27 cellular contexts compared by ENCODE assay signal in genomic region chr10:73206385-73206784, GRCh38.
"Had no signal": no experiment of that assay in that cellular context is flagged by ENCODE, and none has a peak within 500 bp of the region (broad histone marks: within the 10 kb centered on the region; RNA-seq: fewer than 3 reads in every experiment).

No MANE protein-coding gene starts in this region.

- H3K27ac Mint-ChIP-seq: nephron; neural progenitor cell; progenitor cell of endocrine pancreas; stimulated activated effector memory CD8-positive, alpha-beta T cell treated with anti-CD3 and anti-CD28 coated beads, Interleukin-12 subunit alpha, Interleukin-12 subunit beta, amount 100 ng/mL, for 72 hours; stimulated activated naive B cell treated with anti-CD40 and anti-IgM and Interleukin-4, amounts not matched to agents 10 μg/mL and 1 μg/mL and 100 μg/mL, for 72 hours; stimulated activated naive CD8-positive, alpha-beta T cell treated with anti-CD3 and anti-CD28 coated beads, Interleukin-15, Interleukin-2, amounts not matched to agents 100 ng/mL and 50 ng/mL, for 24 hours had no signal

- H3K4me1 Mint-ChIP-seq: nephron; neural progenitor cell; stimulated activated effector memory CD8-positive, alpha-beta T cell treated with anti-CD3 and anti-CD28 coated beads, Interleukin-12 subunit alpha, Interleukin-12 subunit beta, amount 100 ng/mL, for 72 hours had no signal

- H3K9me3 Mint-ChIP-seq: stimulated activated effector memory CD8-positive, alpha-beta T cell treated with anti-CD3 and anti-CD28 coated beads, Interleukin-12 subunit alpha, Interleukin-12 subunit beta, amount 100 ng/mL, for 72 hours had no signal

- H3K4me3 Mint-ChIP-seq: nephron; neural progenitor cell; stimulated activated effector memory CD8-positive, alpha-beta T cell treated with anti-CD3 and anti-CD28 coated beads, Interleukin-12 subunit alpha, Interleukin-12 subunit beta, amount 100 ng/mL, for 72 hours; stimulated activated naive B cell treated with anti-CD40 and anti-IgM and Interleukin-4, amounts not matched to agents 10 μg/mL and 1 μg/mL and 100 μg/mL, for 72 hours; stimulated activated naive CD8-positive, alpha-beta T cell treated with anti-CD3 and anti-CD28 coated beads, Interleukin-15, Interleukin-2, amounts not matched to agents 100 ng/mL and 50 ng/mL, for 24 hours had no signal

- H3K27ac ChIP-seq: neural progenitor cell, ovary, parathyroid adenoma, psoas muscle, right lobe of liver, sigmoid colon, stomach, thoracic aorta, thyroid gland, tibial nerve, upper lobe of left lung, vagina had no signal

- H3K4me2 ChIP-seq: neural progenitor cell had no signal

- H3K27me3 Mint-ChIP-seq: progenitor cell of endocrine pancreas; stimulated activated naive B cell treated with anti-CD40 and anti-IgM and Interleukin-4, amounts not matched to agents 10 μg/mL and 1 μg/mL and 100 μg/mL, for 72 hours; stimulated activated naive CD8-positive, alpha-beta T cell treated with anti-CD3 and anti-CD28 coated beads, Interleukin-15, Interleukin-2, amounts not matched to agents 100 ng/mL and 50 ng/mL, for 24 hours had no signal

- H3K36me3 Mint-ChIP-seq: stimulated activated effector memory CD8-positive, alpha-beta T cell treated with anti-CD3 and anti-CD28 coated beads, Interleukin-12 subunit alpha, Interleukin-12 subunit beta, amount 100 ng/mL, for 72 hours had no signal

- H2AFZ ChIP-seq: neural progenitor cell, parathyroid adenoma had no signal

- ATAC-seq: psoas muscle; right cardiac atrium; right lobe of liver; stimulated activated effector memory CD8-positive, alpha-beta T cell treated with anti-CD3 and anti-CD28 coated beads, Interleukin-12 subunit alpha, Interleukin-12 subunit beta, amount 100 ng/mL, for 72 hours; stimulated activated naive B cell treated with anti-CD40 and anti-IgM and Interleukin-4, amounts not matched to agents 10 μg/mL and 1 μg/mL and 100 μg/mL, for 72 hours had no signal

- H3K79me2 ChIP-seq: parathyroid adenoma had no signal

- DNase-seq: occipital lobe; ovary; posterior cingulate gyrus; psoas muscle; right cardiac atrium; right lobe of liver; sigmoid colon; small intestine; stimulated activated CD4-positive, alpha-beta T cell treated with anti-CD3 and anti-CD28 coated beads, Interleukin-15, amount 100 ng/mL, for 24 hours; stimulated activated CD4-positive, alpha-beta T cell treated with anti-CD3 and anti-CD28 coated beads, Interleukin-2, amount 100 ng/mL, for 24 hours; stimulated activated CD4-positive, alpha-beta T cell treated with anti-CD3 and anti-CD28 coated beads, Interleukin-2, amount 100 ng/mL, for 48 hours; stimulated activated CD4-positive, alpha-beta T cell treated with anti-CD3 and anti-CD28 coated beads, Interleukin-4, amount 100 ng/mL, for 24 hours; stimulated activated naive B cell treated with anti-CD40 and anti-IgM and Interleukin-4, amounts not matched to agents 10 μg/mL and 1 μg/mL and 100 μg/mL, for 72 hours; stimulated activated naive CD4-positive, alpha-beta T cell treated with Interleukin-2 at 50 U/mL for 16 hours; stomach; thyroid gland; trophoblast cell; upper lobe of left lung had no signal

- H3K4me1 ChIP-seq: neural progenitor cell, parathyroid adenoma, psoas muscle, sigmoid colon, stomach, thyroid gland, tibial nerve, upper lobe of left lung, vagina had no signal

- H3K36me3 ChIP-seq: neural progenitor cell, ovary, right lobe of liver, vagina had no signal

- H3K9me3 ChIP-seq: ovary, psoas muscle, right lobe of liver, sigmoid colon, stomach, thoracic aorta, thyroid gland, tibial nerve, upper lobe of left lung, vagina had no signal

- H3K27me3 ChIP-seq: neural progenitor cell, ovary, right lobe of liver, sigmoid colon, stomach, thyroid gland, tibial nerve, upper lobe of left lung, vagina had no signal

- H3K9ac ChIP-seq: neural progenitor cell, parathyroid adenoma had no signal

- H3K4me3 ChIP-seq: neural progenitor cell, ovary, psoas muscle, right lobe of liver, sigmoid colon, stomach, thoracic aorta, thyroid gland, tibial nerve, upper lobe of left lung, vagina had no signal
